Comparison of ENCODE assay signal across 13 cellular contexts in the genomic region with DNA sequence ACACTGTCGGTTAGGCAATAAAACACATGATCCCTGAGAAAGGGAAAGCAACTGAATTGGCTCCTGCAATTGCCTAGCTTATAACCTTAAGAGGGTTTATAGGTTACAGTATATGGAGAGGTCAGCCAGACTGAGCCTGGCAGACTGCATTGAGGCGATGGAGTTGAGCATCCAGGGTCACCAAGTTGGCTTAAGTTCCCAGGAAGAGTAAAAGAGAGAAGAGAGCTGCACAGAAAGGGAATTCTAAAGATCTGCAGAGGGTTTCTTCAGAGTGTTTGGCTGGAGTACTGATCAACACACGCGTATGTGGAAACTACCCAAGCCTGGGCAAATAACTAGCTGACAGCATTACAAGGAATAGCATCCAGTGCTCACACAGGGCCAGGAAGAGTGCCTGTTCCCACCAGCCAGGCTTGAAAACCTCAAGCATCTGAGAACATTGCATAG. TPM values are rescaled to one million over a fixed set of nuclear protein-coding genes. Genes with fewer than 3 reads are reported as not detected.
DNase-seq lines count a peak whose midpoint lies in the region; ATAC-seq, FAIRE-seq and TF ChIP-seq lines count a peak whose summit lies in the region.
"Had no signal": no experiment of that assay in that cellular context is flagged by ENCODE, and none has a peak within 500 bp of the region (broad histone marks: within the 10 kb centered on the region; RNA-seq: fewer than 3 reads in every experiment).

No MANE protein-coding gene starts in this region.

- TF ChIP-seq POLR2A in esophagus muscularis mucosa (IDR thresholded peaks at IDR 0.05; ENCODE audit: low read depth) = no peak

- H4K91ac ChIP-seq in trophoblast cell (ENCODE audit: low read depth, low read length) = no peak overlapping the region

- peaks cover 36 to 58% (median 56%) of the 10 kb centered on the region in 4 donors for H3K4me1 ChIP-seq in esophagus muscularis mucosa
- peaks cover 0 to 28% of the 10 kb centered on the region in 2 donors for H3K4me1 ChIP-seq in right atrium auricular region
- no peaks in the 10 kb centered on the region for H3K4me1 ChIP-seq in trophoblast cell (ENCODE audit: control insufficient read depth in 1 of 2, insufficient read depth in 2 of 2, low read length in 2 of 2)
- peaks cover 8 to 13% of the 10 kb centered on the region in 2 donors for H3K4me1 ChIP-seq in aorta (ENCODE audit: control insufficient read depth in 1 of 2, insufficient read depth in 2 of 2, low read length in 2 of 2)
- H3K4me1 ChIP-seq in kidney (ENCODE audit: control insufficient read depth in 1 of 2, insufficient read depth in 1 of 2, low read depth in 1 of 2, low read length in 2 of 2) = peaks cover 0 to 5% of the 10 kb centered on the region in 2 donors
- H3K4me1 ChIP-seq: foreskin keratinocyte had no signal

- no peaks in the 10 kb centered on the region for H3K9me3 ChIP-seq in esophagus muscularis mucosa
- no peaks in the 10 kb centered on the region for H3K9me3 ChIP-seq in right atrium auricular region
- no peaks in the 10 kb centered on the region for H3K9me3 ChIP-seq in trophoblast cell (ENCODE audit: insufficient read depth, low read depth, low read length)
- H3K9me3 ChIP-seq in aorta (ENCODE audit: control insufficient read depth, low read length) = no peaks in the 10 kb centered on the region
- no peaks in the 10 kb centered on the region for H3K9me3 ChIP-seq in kidney (ENCODE audit: control insufficient read depth in 1 of 2, low read length in 2 of 2)

- H4K8ac ChIP-seq in trophoblast cell (ENCODE audit: low read depth, low read length) = no peak overlapping the region

- no peak overlapping the region for H3K18ac ChIP-seq in trophoblast cell (ENCODE audit: low read length)

- H3K79me1 ChIP-seq in trophoblast cell (ENCODE audit: low read length) = no peaks in the 10 kb centered on the region

- H2AK5ac ChIP-seq in trophoblast cell (ENCODE audit: low read length) = no peak overlapping the region

- H4K12ac ChIP-seq in trophoblast cell (ENCODE audit: low read depth, low read length) = no peak overlapping the region

- no peak overlapping the region for H3K14ac ChIP-seq in trophoblast cell (ENCODE audit: low read length)

- no peak for DNase-seq in esophagus muscularis mucosa (ENCODE audit: extremely low spot score)
- DNase-seq in right atrium auricular region (ENCODE audit: low spot score) = no peak
- no peak for DNase-seq in trophoblast cell
- DNase-seq in aorta = peak in 1 of 2 donors; percentile 50
- DNase-seq in kidney = no peak
- no peak for DNase-seq in EL
- no peak for DNase-seq in NCI-H345 (lab: John Stamatoyannopoulos, UW)
- DNase-seq: activated CD4-positive, alpha-beta T cell treated with anti-CD3 and anti-CD28 coated beads, Interleukin-2, amount 10 ng/mL, durations not matched to agents 24 days and 14 days; activated naive CD4-positive, alpha-beta T cell treated with anti-CD3 and anti-CD28 coated beads, Interleukin-2, amount 50 U/mL, for 16 hours; DND-41; foreskin keratinocyte; KBM-7; T1000 had no signal

- peaks cover 0 to 3% (median 0%) of the 10 kb centered on the region in 4 donors for H3K36me3 ChIP-seq in esophagus muscularis mucosa
- no peaks in the 10 kb centered on the region for H3K36me3 ChIP-seq in right atrium auricular region
- H3K36me3 ChIP-seq in trophoblast cell (ENCODE audit: control insufficient read depth in 1 of 2, insufficient read depth in 2 of 2, low read length in 2 of 2) = peaks cover 5% of the 10 kb centered on the region in 2 experiments
- no peaks in the 10 kb centered on the region for H3K36me3 ChIP-seq in aorta (ENCODE audit: control insufficient read depth in 1 of 2, insufficient read depth in 2 of 2, low read length in 1 of 2)
- no peaks in the 10 kb centered on the region for H3K36me3 ChIP-seq in kidney (ENCODE audit: control insufficient read depth in 1 of 2, insufficient read depth in 2 of 2, low read length in 2 of 2)

- H3K27me3 ChIP-seq in esophagus muscularis mucosa = no peaks in the 10 kb centered on the region
- no peaks in the 10 kb centered on the region for H3K27me3 ChIP-seq in right atrium auricular region
- no peaks in the 10 kb centered on the region for H3K27me3 ChIP-seq in trophoblast cell (ENCODE audit: insufficient read depth, low read length)
- no peaks in the 10 kb centered on the region for H3K27me3 ChIP-seq in aorta (ENCODE audit: control insufficient read depth in 1 of 2, insufficient read depth in 2 of 2, low read length in 1 of 2)
- H3K27me3 ChIP-seq: foreskin keratinocyte had no signal

- no peak overlapping the region for H2BK120ac ChIP-seq in trophoblast cell (ENCODE audit: insufficient read depth, low read length, poor library complexity)

- WGBS in esophagus muscularis mucosa = 48% methylated on average over 4 of the region's 4 CpGs
- no CpG with 5 or more reads among the region's 4 CpGs for WGBS in trophoblast cell (ENCODE audit: extremely low coverage, insufficient coverage, insufficient read length)
- WGBS in aorta, 2 donors = 14 to 25% methylated on average over 4 of the region's 4 CpGs

- ATAC-seq in aorta (ENCODE audit: low FRiP score) = peak; percentile 70
- ATAC-seq: foreskin keratinocyte had no signal

- no peak overlapping the region for H2AFZ ChIP-seq in trophoblast cell (ENCODE audit: insufficient read depth, low read length, poor library complexity)

- no peak overlapping the region for H3K23ac ChIP-seq in trophoblast cell (ENCODE audit: low read length)

- TF ChIP-seq EP300 in esophagus muscularis mucosa (IDR thresholded peaks at IDR 0.05) = no peak

- H3K27ac ChIP-seq in esophagus muscularis mucosa (replicated peaks in 1 of 4) (peak overlapping the region; percentile 39 to 71 (median 62)), right atrium auricular region (peak overlapping the region; percentile 19 to 22), trophoblast cell (ENCODE audit: low read depth, low read length) (no peak overlapping the region), aorta (ENCODE audit: low read depth in 1 of 2, low read length in 2 of 2) (no peak overlapping the region), kidney (ENCODE audit: low read depth in 2 of 2, low read length in 2 of 2) (no peak overlapping the region)
- H3K27ac ChIP-seq: foreskin keratinocyte had no signal

- H3K4ac ChIP-seq in trophoblast cell (ENCODE audit: low read depth, low read length) = no peak overlapping the region

- H3K4me3 ChIP-seq in esophagus muscularis mucosa (peak overlapping the region in 2 of 4 donors; percentile 16 to 37), right atrium auricular region (no peak overlapping the region), trophoblast cell (ENCODE audit: low read depth, low read length) (no peak overlapping the region), aorta (ENCODE audit: low read length in 2 of 2) (no peak overlapping the region), kidney (ENCODE audit: low read length in 2 of 2) (no peak overlapping the region)

- no peaks in the 10 kb centered on the region for H3K79me2 ChIP-seq in trophoblast cell (ENCODE audit: control insufficient read depth, insufficient read depth, low read length, poor library complexity)

- no peak overlapping the region for H2BK5ac ChIP-seq in trophoblast cell (ENCODE audit: low read depth, low read length, poor library complexity)

- intact Hi-C loops in esophagus muscularis mucosa (cut with DNase I) (loop anchor here (10.0 kb wide), 1 partner anchor 670 kb away; no protein-coding TSS in a partner anchor), aorta (cut with DNase I) (no loop called here), kidney (cut with DNase I) (no loop called here)

- H3K4me2 ChIP-seq in trophoblast cell (ENCODE audit: low read length) = no peak overlapping the region

- no peak for FAIRE-seq in kidney (lab: Jason Lieb, UNC)

- H3K9ac ChIP-seq in trophoblast cell (ENCODE audit: low read length) = peak overlapping the region; percentile 15
- H3K9ac ChIP-seq in kidney (ENCODE audit: low read length in 2 of 2) = no peak overlapping the region

- no peak overlapping the region for H2BK12ac ChIP-seq in trophoblast cell (ENCODE audit: low read length)

- TF ChIP-seq CTCF in esophagus muscularis mucosa (IDR thresholded peaks at IDR 0.05) = no peak
- no peak for TF ChIP-seq CTCF in right atrium auricular region (IDR thresholded peaks at IDR 0.05)
- TF ChIP-seq CTCF in kidney (IDR thresholded peaks at IDR 0.05; ENCODE audit: borderline replicate concordance, extremely low read depth, insufficient read depth) = no peak

RNA-seq across cellular contexts. Expression of gene ANKMY2, which starts 11.2 kb away (rescaled TPM):
- total RNA-seq in esophagus muscularis mucosa (10 to 100 TPM; 12.4 to 24.9 (median 17.6) TPM), right atrium auricular region (10 to 100 TPM; 20.8 to 33.7 TPM), aorta (10 to 100 TPM; 13.5 to 22.5 TPM), kidney (21.9 TPM)
- polyA plus RNA-seq in trophoblast cell (2013) = 17.7 and 18.1 TPM in 2 replicates
- polyA plus RNA-seq in aorta (10 to 100 TPM in 1 of 2 donors, 1 to 10 TPM in 1; 9.4 to 12.3 TPM), kidney (ENCODE audit: insufficient read depth, low read depth, low replicate concordance) (19.3 TPM)

RNA-seq across cellular contexts. Expression of gene BZW2, which starts 11.7 kb away (rescaled TPM):
- total RNA-seq in esophagus muscularis mucosa = 10 to 100 TPM; 48.1 to 73.9 (median 62.4) TPM
- total RNA-seq in right atrium auricular region = 100 to 1,000 TPM; 206 to 292 TPM
- polyA plus RNA-seq in trophoblast cell (2013) = 239 and 252 TPM in 2 replicates
- 10 to 100 TPM; 31.1 to 32.8 TPM for total RNA-seq in aorta
- polyA plus RNA-seq in aorta = 10 to 100 TPM in 1 of 2 donors, 1 to 10 TPM in 1; 9.0 to 14.5 TPM
- total RNA-seq in kidney = 49.1 TPM
- 24.8 TPM for polyA plus RNA-seq in kidney (ENCODE audit: insufficient read depth, low read depth, low replicate concordance)

Comparison
In these comparisons a context has a peak if more than half of its experiments do, and no peak if none do; other contexts are left out.
1. H3K27ac ChIP-seq: peak in esophagus muscularis mucosa (4 of 4) and right atrium auricular region (2 of 2); none in trophoblast cell (single experiment), aorta (0 of 2) and kidney (0 of 2).